8 cellular contexts compared by ENCODE assay signal in the genomic region with DNA sequence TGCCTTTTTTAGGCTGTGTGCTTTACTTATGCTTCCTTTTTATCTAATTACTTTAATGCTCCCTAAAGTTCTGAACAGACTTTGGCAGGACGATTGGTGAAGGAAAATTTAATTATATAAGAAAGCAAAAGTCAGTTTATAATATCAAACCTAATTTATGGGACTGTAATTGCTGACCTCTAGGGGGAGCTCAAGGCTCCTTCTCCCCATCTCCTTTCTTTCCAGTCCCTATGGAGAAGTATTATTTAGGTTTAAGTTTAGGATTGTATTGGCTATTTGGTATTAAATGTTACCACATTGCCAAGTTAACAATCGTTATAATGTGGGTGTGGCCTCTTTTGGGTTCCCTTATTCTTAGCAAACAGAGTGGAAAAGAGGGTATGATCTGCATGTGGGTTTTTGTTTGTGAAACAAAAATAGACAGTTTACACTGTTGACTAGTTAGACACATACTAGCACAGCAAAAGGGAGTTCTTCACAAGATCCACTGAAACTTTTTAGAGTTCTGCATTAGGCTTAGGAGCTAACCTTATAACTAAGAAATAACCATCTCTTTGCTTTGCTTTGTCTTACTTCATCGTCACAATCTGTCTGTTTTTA. TPM values are rescaled to one million over a fixed set of nuclear protein-coding genes. Genes with fewer than 3 reads are reported as not detected.
DNase-seq lines count a peak whose midpoint lies in the region; ATAC-seq and TF ChIP-seq lines count a peak whose summit lies in the region.

No MANE protein-coding gene starts in this region.

- TF ChIP-seq POLR2A in spleen (IDR thresholded peaks at IDR 0.05): no peak

- TF ChIP-seq CTCF in CD14-positive monocyte (IDR thresholded peaks at IDR 0.05): peak; percentile 87
- TF ChIP-seq CTCF in GM23338 (conservative IDR thresholded peaks at IDR 0.05; ENCODE audit: low read depth in 2 of 2): peak; percentile 70 to 93
- TF ChIP-seq CTCF in fibroblast of the aortic adventitia (IDR thresholded peaks at IDR 0.05; ENCODE audit: insufficient read depth, low read length): peak; percentile 84
- peak in 9 of 11 experiments; percentile 24 to 68 (median 59) for TF ChIP-seq CTCF in spleen (IDR thresholded peaks at IDR 0.05 in 8 of 11, conservative IDR thresholded peaks at IDR 0.05 in 3 of 11)

- no peaks in the 10 kb centered on the region for H3K36me3 Mint-ChIP-seq in CD14-positive monocyte
- no peaks in the 10 kb centered on the region for H3K36me3 Mint-ChIP-seq in GM23338 (ENCODE audit: low read depth)

- no peaks in the 10 kb centered on the region for H4K20me1 ChIP-seq in GM23338 (replicated peaks; ENCODE audit: insufficient read depth)

- H3K79me2 ChIP-seq in GM23338 (replicated peaks; ENCODE audit: insufficient read depth): no peaks in the 10 kb centered on the region

- no peaks in the 10 kb centered on the region for H3K36me3 ChIP-seq in GM23338 (ENCODE audit: insufficient read depth)
- no peaks in the 10 kb centered on the region for H3K36me3 ChIP-seq in spleen

- H3K4me3 Mint-ChIP-seq in CD14-positive monocyte (no peak overlapping the region), GM23338 (no peak overlapping the region)

- peaks cover 0 to 12% (median 10%) of the 10 kb centered on the region in 8 donors for H3K9me3 ChIP-seq in spleen

- no peak overlapping the region for H3K27ac Mint-ChIP-seq in CD14-positive monocyte
- no peak overlapping the region for H3K27ac Mint-ChIP-seq in GM23338

- no peak for DNase-seq in CD14-positive monocyte (ENCODE audit: low spot score)
- peak; percentile 67 for DNase-seq in GM23338 (ENCODE audit: low spot score)
- DNase-seq in RPMI8226: peak; percentile 42
- DNase-seq in fibroblast of the aortic adventitia (ENCODE audit: low read depth): peak; percentile 74
- no peak for DNase-seq in spleen
- DNase-seq in cerebellar nuclear complex (lab: John Stamatoyannopoulos, UW): no peak
- no peak for DNase-seq in putamen (ENCODE audit: low spot score)

- H3K4me3 ChIP-seq in GM23338 (no peak overlapping the region), fibroblast of the aortic adventitia (ENCODE audit: low read depth, low read length) (no peak overlapping the region), spleen (no peak overlapping the region)

- no peak overlapping the region for H3K4me2 ChIP-seq in GM23338

- 34 to 44% (median 38%) methylated on average over 3 of the region's 3 CpGs for WGBS in spleen, 5 donors

- no peaks in the 10 kb centered on the region for H3K27me3 Mint-ChIP-seq in CD14-positive monocyte (ENCODE audit: low read depth in 3 of 3)
- H3K27me3 Mint-ChIP-seq in GM23338 (ENCODE audit: insufficient read depth, low read depth, poor library complexity): peaks cover 2% of the 10 kb centered on the region

- H3K9me2 ChIP-seq in GM23338 (ENCODE audit: insufficient read depth): no peaks in the 10 kb centered on the region

- H3K9me3 Mint-ChIP-seq in CD14-positive monocyte: peaks cover 0 to 9% (median 5%) of the 10 kb centered on the region in 7 donors
- peaks cover under 1% of the 10 kb centered on the region; the same call in 1 of the 3 replicates for H3K9me3 Mint-ChIP-seq in GM23338

- no peak overlapping the region for H2AFZ ChIP-seq in GM23338

- H3F3A ChIP-seq in GM23338 (replicated peaks; ENCODE audit: low read depth): no peaks in the 10 kb centered on the region

- no peak overlapping the region for H3K27ac ChIP-seq in GM23338 (ENCODE audit: low read depth)
- no peak overlapping the region for H3K27ac ChIP-seq in spleen

- H3K27me3 ChIP-seq in GM23338 (ENCODE audit: insufficient read depth) (no peaks in the 10 kb centered on the region), spleen (replicated peaks in 1 of 7) (no peaks in the 10 kb centered on the region)

- H3K4me1 Mint-ChIP-seq in CD14-positive monocyte (no peaks in the 10 kb centered on the region), GM23338 (no peaks in the 10 kb centered on the region)

- intact Hi-C loops in CD14-positive monocyte (cut with micrococcal nuclease): no loop called here
- intact Hi-C loops in spleen (cut with DNase I; ENCODE audit: low total_unique reads): no loop called here

- ATAC-seq in GM23338: peak; percentile 63
- no peak for ATAC-seq in HG03521 (IDR thresholded peaks at IDR 0.05; ENCODE audit: unreplicated experiment)

- H3K4me1 ChIP-seq in GM23338 (ENCODE audit: insufficient read depth): no peaks in the 10 kb centered on the region
- H3K4me1 ChIP-seq in spleen: peaks cover 0 to 10% (median 6%) of the 10 kb centered on the region in 6 donors

TF ChIP-seq in GM23338, 12 proteins besides CTCF, POLR2A, EP300 and RAD21 (continues in another document):
- no peak for TF ChIP-seq NANOG (IDR thresholded peaks at IDR 0.05; ENCODE audit: borderline replicate concordance)
- no peak for TF ChIP-seq STAT1 (IDR thresholded peaks at IDR 0.05; ENCODE audit: unreplicated experiment)
- TF ChIP-seq ZNF331 (CRISPR knock-in tag; IDR thresholded peaks at IDR 0.05; ENCODE audit: low read depth): no peak
- TF ChIP-seq EZH2phosphoT487 (IDR thresholded peaks at IDR 0.05; ENCODE audit: unreplicated experiment): no peak
- TF ChIP-seq JUNB (IDR thresholded peaks at IDR 0.05; ENCODE audit: unreplicated experiment): no peak
- TF ChIP-seq, protein P1, sequence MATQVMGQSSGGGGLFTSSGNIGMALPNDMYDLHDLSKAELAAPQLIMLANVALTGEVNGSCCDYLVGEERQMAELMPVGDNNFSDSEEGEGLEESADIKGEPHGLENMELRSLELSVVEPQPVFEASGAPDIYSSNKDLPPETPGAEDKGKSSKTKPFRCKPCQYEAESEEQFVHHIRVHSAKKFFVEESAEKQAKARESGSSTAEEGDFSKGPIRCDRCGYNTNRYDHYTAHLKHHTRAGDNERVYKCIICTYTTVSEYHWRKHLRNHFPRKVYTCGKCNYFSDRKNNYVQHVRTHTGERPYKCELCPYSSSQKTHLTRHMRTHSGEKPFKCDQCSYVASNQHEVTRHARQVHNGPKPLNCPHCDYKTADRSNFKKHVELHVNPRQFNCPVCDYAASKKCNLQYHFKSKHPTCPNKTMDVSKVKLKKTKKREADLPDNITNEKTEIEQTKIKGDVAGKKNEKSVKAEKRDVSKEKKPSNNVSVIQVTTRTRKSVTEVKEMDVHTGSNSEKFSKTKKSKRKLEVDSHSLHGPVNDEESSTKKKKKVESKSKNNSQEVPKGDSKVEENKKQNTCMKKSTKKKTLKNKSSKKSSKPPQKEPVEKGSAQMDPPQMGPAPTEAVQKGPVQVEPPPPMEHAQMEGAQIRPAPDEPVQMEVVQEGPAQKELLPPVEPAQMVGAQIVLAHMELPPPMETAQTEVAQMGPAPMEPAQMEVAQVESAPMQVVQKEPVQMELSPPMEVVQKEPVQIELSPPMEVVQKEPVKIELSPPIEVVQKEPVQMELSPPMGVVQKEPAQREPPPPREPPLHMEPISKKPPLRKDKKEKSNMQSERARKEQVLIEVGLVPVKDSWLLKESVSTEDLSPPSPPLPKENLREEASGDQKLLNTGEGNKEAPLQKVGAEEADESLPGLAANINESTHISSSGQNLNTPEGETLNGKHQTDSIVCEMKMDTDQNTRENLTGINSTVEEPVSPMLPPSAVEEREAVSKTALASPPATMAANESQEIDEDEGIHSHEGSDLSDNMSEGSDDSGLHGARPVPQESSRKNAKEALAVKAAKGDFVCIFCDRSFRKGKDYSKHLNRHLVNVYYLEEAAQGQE (IDR thresholded peaks at IDR 0.05; ENCODE audit: unreplicated experiment): no peak
- no peak for TF ChIP-seq POLR2AphosphoS5 (IDR thresholded peaks at IDR 0.05; ENCODE audit: low read depth)
- TF ChIP-seq, protein P2, sequence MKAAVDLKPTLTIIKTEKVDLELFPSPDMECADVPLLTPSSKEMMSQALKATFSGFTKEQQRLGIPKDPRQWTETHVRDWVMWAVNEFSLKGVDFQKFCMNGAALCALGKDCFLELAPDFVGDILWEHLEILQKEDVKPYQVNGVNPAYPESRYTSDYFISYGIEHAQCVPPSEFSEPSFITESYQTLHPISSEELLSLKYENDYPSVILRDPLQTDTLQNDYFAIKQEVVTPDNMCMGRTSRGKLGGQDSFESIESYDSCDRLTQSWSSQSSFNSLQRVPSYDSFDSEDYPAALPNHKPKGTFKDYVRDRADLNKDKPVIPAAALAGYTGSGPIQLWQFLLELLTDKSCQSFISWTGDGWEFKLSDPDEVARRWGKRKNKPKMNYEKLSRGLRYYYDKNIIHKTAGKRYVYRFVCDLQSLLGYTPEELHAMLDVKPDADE (IDR thresholded peaks at IDR 0.05): no peak
- no peak for TF ChIP-seq ZNF114 (CRISPR knock-in tag; IDR thresholded peaks at IDR 0.05)
- TF ChIP-seq CREB1 (CRISPR knock-in tag; IDR thresholded peaks at IDR 0.05; ENCODE audit: low read depth): no peak

RNA-seq across cellular contexts. Expression of a gene that starts 48.2 kb away (rescaled TPM):
- under 1 TPM; 0.38 to 0.40 TPM for polyA plus RNA-seq in CD14-positive monocyte
- total RNA-seq in GM23338 (2014; rRNA removed; shearing (Covaris generic)): 1.2 and 1.5 TPM in 2 replicates
- polyA plus RNA-seq in GM23338 (2016; fragmentation: Nextera tagmentation; extraction: Ambion mirVana): 0.52 and 0.55 TPM in 2 replicates
- total RNA-seq in fibroblast of the aortic adventitia (ENCODE audit: low replicate concordance): 0.49 and 2.0 TPM in 2 replicates
- 10 to 100 TPM in 1 of 7 donors, 1 to 10 TPM in 6; 3.7 to 11.0 (median 5.3) TPM for total RNA-seq in spleen
- polyA plus RNA-seq in spleen: 1 to 10 TPM; 1.4 to 4.5 (median 3.0) TPM

Comparison
In these comparisons a context has a peak if more than half of its experiments do, and no peak if none do; other contexts are left out.
1. DNase-seq: peak in GM23338 (single experiment), RPMI8226 (single experiment) and fibroblast of the aortic adventitia (single experiment); none in CD14-positive monocyte (single experiment), spleen (single experiment), cerebellar nuclear complex (0 of 2) and putamen (single experiment).
2. Peak in every context shown above with its lines, with median percentiles within 50 percentile points of each other: CTCF ChIP-seq.